ENCODE assay signal across 24 cellular contexts in genomic region chr4:1846580-1846979, GRCh38.
"Had no signal": no experiment of that assay in that cellular context is flagged by ENCODE, and none has a peak within 500 bp of the region (broad histone marks: within the 10 kb centered on the region; RNA-seq: fewer than 3 reads in every experiment).

No MANE protein-coding gene starts in this region.

- H3K27me3 ChIP-seq: esophagus squamous epithelium, gastrocnemius medialis, neutrophil, pancreas, right atrium auricular region, spleen, upper lobe of left lung had no signal

- H3K9me3 ChIP-seq: esophagus squamous epithelium, gastrocnemius medialis, neutrophil, pancreas, psoas muscle, right atrium auricular region, spleen, thoracic aorta, upper lobe of left lung had no signal

- FAIRE-seq: bronchial epithelial cell, pancreas had no signal

- ATAC-seq: activated CD4-positive, alpha-beta T cell treated with anti-CD3 and anti-CD28 coated beads for 36 hours; gastrocnemius medialis; left ventricle myocardium superior; pancreas; psoas muscle had no signal

- DNase-seq: activated B cell treated with CpG ODN at 0.5 μM for 24 hours; activated CD4-positive, alpha-beta memory T cell treated with anti-CD3 and anti-CD28 coated beads for 36 hours; activated CD4-positive, alpha-beta T cell treated with anti-CD3 and anti-CD28 coated beads for 36 hours; activated naive CD4-positive, alpha-beta T cell treated with Interleukin-2 at 50 U/mL for 16 hours; activated naive CD8-positive, alpha-beta T cell treated with anti-CD3 and anti-CD28 coated beads for 36 hours; activated T-cell treated with anti-CD3 and anti-CD28 coated beads, Interleukin-2, amount 50 U/mL, for 48 hours; amygdala; esophagus squamous epithelium; gastrocnemius medialis; hippocampal formation; left ventricle myocardium superior; pancreas; psoas muscle; spleen; stimulated activated CD4-positive, alpha-beta T cell treated with anti-CD3 and anti-CD28 coated beads, Interleukin-4, amount 100 ng/mL, for 1 hour; stimulated activated naive CD4-positive, alpha-beta T cell treated with Interleukin-2 at 50 U/mL for 16 hours; T-helper 9 cell; upper lobe of left lung had no signal

- H3K27me3 Mint-ChIP-seq: activated B cell treated with CpG ODN at 0.5 μM for 24 hours; activated CD4-positive, alpha-beta memory T cell treated with anti-CD3 and anti-CD28 coated beads for 36 hours; activated CD4-positive, alpha-beta T cell treated with anti-CD3 and anti-CD28 coated beads for 36 hours; activated naive CD8-positive, alpha-beta T cell treated with anti-CD3 and anti-CD28 coated beads for 36 hours had no signal

- H3K4me3 ChIP-seq: coronary artery, esophagus squamous epithelium, gastrocnemius medialis, pancreas, psoas muscle, right atrium auricular region, spleen, thoracic aorta, upper lobe of left lung had no signal

- H3K27ac ChIP-seq: coronary artery, esophagus squamous epithelium, gastrocnemius medialis, neutrophil, pancreas, psoas muscle, right atrium auricular region, spleen, thoracic aorta, upper lobe of left lung had no signal

- H3K9me3 Mint-ChIP-seq: activated B cell treated with CpG ODN at 0.5 μM for 24 hours; activated CD4-positive, alpha-beta memory T cell treated with anti-CD3 and anti-CD28 coated beads for 36 hours; activated naive CD8-positive, alpha-beta T cell treated with anti-CD3 and anti-CD28 coated beads for 36 hours; nephron had no signal

- H3K4me3 Mint-ChIP-seq: activated B cell treated with CpG ODN at 0.5 μM for 24 hours; activated CD4-positive, alpha-beta memory T cell treated with anti-CD3 and anti-CD28 coated beads for 36 hours; activated CD4-positive, alpha-beta T cell treated with anti-CD3 and anti-CD28 coated beads for 36 hours; activated naive CD8-positive, alpha-beta T cell treated with anti-CD3 and anti-CD28 coated beads for 36 hours; nephron had no signal

- H3K27ac Mint-ChIP-seq: activated B cell treated with CpG ODN at 0.5 μM for 24 hours; activated CD4-positive, alpha-beta memory T cell treated with anti-CD3 and anti-CD28 coated beads for 36 hours; activated CD4-positive, alpha-beta T cell treated with anti-CD3 and anti-CD28 coated beads for 36 hours; activated naive CD8-positive, alpha-beta T cell treated with anti-CD3 and anti-CD28 coated beads for 36 hours; nephron had no signal
